Comparison of ENCODE assay signal across 12 cellular contexts in the genomic region with DNA sequence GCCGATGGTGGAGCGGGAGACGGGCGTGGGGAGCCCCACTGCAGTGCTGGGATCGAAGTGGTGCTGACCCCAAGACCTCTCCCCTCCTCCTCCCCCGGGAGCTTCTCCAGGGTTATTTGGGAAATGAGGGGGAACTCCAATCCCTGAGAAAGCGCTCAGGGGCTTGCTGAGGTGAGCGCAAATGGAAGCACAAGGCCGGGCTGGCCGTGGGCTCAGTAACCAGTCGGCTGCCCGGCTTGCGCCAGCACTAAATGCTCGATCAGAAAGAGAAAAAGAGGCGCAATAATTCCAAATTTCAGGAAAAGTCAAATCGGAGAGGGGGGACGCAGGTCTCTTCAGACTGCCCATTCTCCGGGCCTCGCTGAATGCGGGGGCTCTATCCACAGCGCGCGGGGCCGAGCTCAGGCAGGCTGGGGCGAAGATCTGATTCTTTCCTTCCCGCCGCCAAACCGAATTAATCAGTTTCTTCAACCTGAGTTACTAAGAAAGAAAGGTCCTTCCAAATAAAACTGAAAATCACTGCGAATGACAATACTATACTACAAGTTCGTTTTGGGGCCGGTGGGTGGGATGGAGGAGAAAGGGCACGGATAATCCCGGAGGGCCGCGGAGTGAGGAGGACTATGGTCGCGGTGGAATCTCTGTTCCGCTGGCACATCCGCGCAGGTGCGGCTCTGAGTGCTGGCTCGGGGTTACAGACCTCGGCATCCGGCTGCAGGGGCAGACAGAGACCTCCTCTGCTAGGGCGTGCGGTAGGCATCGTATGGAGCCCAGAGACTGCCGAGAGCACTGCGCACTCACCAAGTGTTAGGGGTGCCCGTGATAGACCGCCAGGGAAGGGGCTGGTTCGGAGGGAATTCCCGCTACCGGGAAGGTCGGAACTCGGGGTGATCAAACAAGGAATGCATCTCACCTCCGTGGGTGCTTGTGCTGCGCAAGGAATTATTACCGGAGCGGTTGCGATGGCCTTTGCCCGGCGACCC. TPM values are rescaled to one million over a fixed set of nuclear protein-coding genes. Genes with fewer than 3 reads are reported as not detected.
DNase-seq lines count a peak whose midpoint lies in the region; ATAC-seq, FAIRE-seq and TF ChIP-seq lines count a peak whose summit lies in the region.
"Had no signal": no experiment of that assay in that cellular context is flagged by ENCODE, and none has a peak within 500 bp of the region (broad histone marks: within the 10 kb centered on the region; RNA-seq: fewer than 3 reads in every experiment).

No MANE protein-coding gene starts in this region.

- DNase-seq in CD8-positive, alpha-beta memory T cell, result peak in 3 of 5 donors; percentile 33 to 58 (median 50)
- peak; percentile 23 for DNase-seq in activated CD4-positive, alpha-beta T cell treated with anti-CD3 and anti-CD28 coated beads, Interleukin-2, amount 10 ng/mL, durations not matched to agents 7 days and 5 days
- no peak for DNase-seq in astrocyte (ENCODE audit: low read depth)
- DNase-seq in neural crest cell (ENCODE audit: low read depth, low spot score), result no peak
- DNase-seq in H4 (ENCODE audit: low spot score), result no peak
- DNase-seq: NCI-H446 had no signal

- POLR2A ChIA-PET in CD8-positive, alpha-beta memory T cell (lab: Charles Lee), result no interaction called here
- POLR2A ChIA-PET in activated CD4-positive, alpha-beta T cell treated with anti-CD3 and anti-CD28 coated beads, Interleukin-2, amount 10 ng/mL, durations not matched to agents 7 days and 5 days (lab: Charles Lee), result no interaction called here

- H3K36me3 ChIP-seq in CD8-positive, alpha-beta memory T cell (ENCODE audit: insufficient read depth, low read length), result no peaks in the 10 kb centered on the region
- H3K36me3 ChIP-seq in astrocyte (ENCODE audit: insufficient read depth, low read length), result no peaks in the 10 kb centered on the region
- H3K36me3 ChIP-seq: neutrophil, suprapubic skin had no signal

- ATAC-seq in HG03175 (IDR thresholded peaks at IDR 0.05; ENCODE audit: unreplicated experiment), result no peak
- ATAC-seq in GM18511 (IDR thresholded peaks at IDR 0.05; ENCODE audit: unreplicated experiment), result no peak
- no peak for ATAC-seq in HG03097 (IDR thresholded peaks at IDR 0.05; ENCODE audit: low FRiP score, unreplicated experiment)

- no peak for FAIRE-seq in astrocyte (lab: Jason Lieb, UNC)

- no peak overlapping the region for H2AFZ ChIP-seq in astrocyte (ENCODE audit: low read depth, low read length)

- no peak overlapping the region for H3K4me2 ChIP-seq in astrocyte (ENCODE audit: low read length)

- peak overlapping the region in 3 of 8 donors; percentile 15 to 64 (median 55) for H3K27ac Mint-ChIP-seq in CD8-positive, alpha-beta memory T cell
- H3K27ac Mint-ChIP-seq in activated CD4-positive, alpha-beta T cell treated with anti-CD3 and anti-CD28 coated beads, Interleukin-2, amount 10 ng/mL, durations not matched to agents 7 days and 5 days, result peak overlapping the region; percentile 74
- peak overlapping the region; percentile 69 for H3K27ac Mint-ChIP-seq in astrocyte (ENCODE audit: unreplicated experiment)
- no peak overlapping the region for H3K27ac Mint-ChIP-seq in neural crest cell (ENCODE audit: unreplicated experiment)

- no peaks in the 10 kb centered on the region for H3K36me3 Mint-ChIP-seq in CD8-positive, alpha-beta memory T cell
- peaks cover 4% of the 10 kb centered on the region for H3K36me3 Mint-ChIP-seq in activated CD4-positive, alpha-beta T cell treated with anti-CD3 and anti-CD28 coated beads, Interleukin-2, amount 10 ng/mL, durations not matched to agents 7 days and 5 days (ENCODE audit: low read depth)
- H3K36me3 Mint-ChIP-seq in astrocyte (ENCODE audit: low read depth, unreplicated experiment) (peaks cover 3% of the 10 kb centered on the region), neural crest cell (ENCODE audit: low read depth) (peaks cover 3% of the 10 kb centered on the region)

- peaks cover 59% of the 10 kb centered on the region for H3K27me3 ChIP-seq in CD8-positive, alpha-beta memory T cell (ENCODE audit: insufficient read depth, low read length, poor library complexity, severe bottlenecking)
- H3K27me3 ChIP-seq in astrocyte (ENCODE audit: insufficient read depth, low read length), result peaks cover 82% of the 10 kb centered on the region

- no peak overlapping the region for H3K27ac ChIP-seq in CD8-positive, alpha-beta memory T cell (ENCODE audit: low read depth, low read length)
- no peak overlapping the region for H3K27ac ChIP-seq in astrocyte (ENCODE audit: low read depth, low read length)
- H3K27ac ChIP-seq: C4-2B, neutrophil, suprapubic skin had no signal

- H3K4me3 Mint-ChIP-seq in CD8-positive, alpha-beta memory T cell, result peak overlapping the region; percentile 65 to 79 (median 78)
- peak overlapping the region; percentile 40 for H3K4me3 Mint-ChIP-seq in activated CD4-positive, alpha-beta T cell treated with anti-CD3 and anti-CD28 coated beads, Interleukin-2, amount 10 ng/mL, durations not matched to agents 7 days and 5 days
- H3K4me3 Mint-ChIP-seq in astrocyte (ENCODE audit: unreplicated experiment) (no peak overlapping the region), neural crest cell (peak overlapping the region; percentile 20)

- H3K27me3 Mint-ChIP-seq in CD8-positive, alpha-beta memory T cell, result peaks cover 62 to 78% of the 10 kb centered on the region in 2 donors
- H3K27me3 Mint-ChIP-seq in activated CD4-positive, alpha-beta T cell treated with anti-CD3 and anti-CD28 coated beads, Interleukin-2, amount 10 ng/mL, durations not matched to agents 7 days and 5 days, result peaks cover 77% of the 10 kb centered on the region
- H3K27me3 Mint-ChIP-seq in astrocyte (ENCODE audit: low read depth, unreplicated experiment) (peaks cover 87% of the 10 kb centered on the region), neural crest cell (ENCODE audit: low read depth) (peaks cover 94% of the 10 kb centered on the region)

- CTCF ChIA-PET in CD8-positive, alpha-beta memory T cell (lab: Charles Lee), result interaction anchor here (0.7 to 3.8 kb wide), 3 partner anchors 12 to 33 kb away, joined by 3 to 18 read pairs (median 3); no protein-coding TSS in a partner anchor
- CTCF ChIA-PET in activated CD4-positive, alpha-beta T cell treated with anti-CD3 and anti-CD28 coated beads, Interleukin-2, amount 10 ng/mL, durations not matched to agents 7 days and 5 days (lab: Charles Lee), result interaction anchor here (0.6 to 1.6 kb wide), 4 partner anchors 32 to 1220 kb away, joined by 3 to 5 read pairs (median 4); no protein-coding TSS in a partner anchor

- H3K9me3 ChIP-seq in CD8-positive, alpha-beta memory T cell (ENCODE audit: low read length), result no peaks in the 10 kb centered on the region
- H3K9me3 ChIP-seq in astrocyte (ENCODE audit: insufficient read depth, low read depth, low read length), result no peaks in the 10 kb centered on the region
- H3K9me3 ChIP-seq: neutrophil, suprapubic skin had no signal

- H3K4me1 Mint-ChIP-seq in CD8-positive, alpha-beta memory T cell, result peaks cover 32 to 44% (median 42%) of the 10 kb centered on the region in 3 donors
- peaks cover 28% of the 10 kb centered on the region for H3K4me1 Mint-ChIP-seq in activated CD4-positive, alpha-beta T cell treated with anti-CD3 and anti-CD28 coated beads, Interleukin-2, amount 10 ng/mL, durations not matched to agents 7 days and 5 days
- H3K4me1 Mint-ChIP-seq in astrocyte (ENCODE audit: low read depth, unreplicated experiment), result peaks cover 7% of the 10 kb centered on the region
- H3K4me1 Mint-ChIP-seq in neural crest cell, result peaks cover 22% of the 10 kb centered on the region

- peaks cover 41% of the 10 kb centered on the region for H3K4me1 ChIP-seq in CD8-positive, alpha-beta memory T cell (ENCODE audit: insufficient read depth, low read length)
- peaks cover 6% of the 10 kb centered on the region for H3K4me1 ChIP-seq in astrocyte (ENCODE audit: insufficient read depth, low read length)

- peaks cover 0 to 8% (median 4%) of the 10 kb centered on the region in 5 donors for H3K9me3 Mint-ChIP-seq in CD8-positive, alpha-beta memory T cell
- no peaks in the 10 kb centered on the region for H3K9me3 Mint-ChIP-seq in activated CD4-positive, alpha-beta T cell treated with anti-CD3 and anti-CD28 coated beads, Interleukin-2, amount 10 ng/mL, durations not matched to agents 7 days and 5 days
- H3K9me3 Mint-ChIP-seq in astrocyte (ENCODE audit: unreplicated experiment), result peaks cover 21% of the 10 kb centered on the region
- no peaks in the 10 kb centered on the region for H3K9me3 Mint-ChIP-seq in neural crest cell

- no peak overlapping the region for H3K4me3 ChIP-seq in CD8-positive, alpha-beta memory T cell (ENCODE audit: low read length)
- H3K4me3 ChIP-seq in astrocyte (ENCODE audit: insufficient read depth, low read depth, low read length), result no peak overlapping the region

- no peak overlapping the region for H3K9ac ChIP-seq in astrocyte (ENCODE audit: low read length)

- H3K79me2 ChIP-seq in astrocyte (ENCODE audit: insufficient read depth, low read length), result no peaks in the 10 kb centered on the region

- H4K20me1 ChIP-seq in astrocyte (ENCODE audit: insufficient read depth, low read length), result peaks cover 12% of the 10 kb centered on the region

- TF ChIP-seq CTCF in astrocyte (IDR thresholded peaks at IDR 0.05; ENCODE audit: insufficient read depth, low read depth, low read length), result no peak
- TF ChIP-seq CTCF in neural crest cell (conservative IDR thresholded peaks at IDR 0.05), result no peak

RNA-seq across cellular contexts. Expression of gene DLX4, which starts 4.2 kb away (rescaled TPM):
- total RNA-seq in CD8-positive, alpha-beta memory T cell, result under 1 TPM; 0.58 to 0.88 TPM
- polyA plus RNA-seq in CD8-positive, alpha-beta memory T cell, result not detected
- under 1 TPM; 0.17 to 0.35 TPM for total RNA-seq in activated CD4-positive, alpha-beta T cell treated with anti-CD3 and anti-CD28 coated beads, Interleukin-2, amount 10 ng/mL, durations not matched to agents 7 days and 5 days
- total RNA-seq in astrocyte (not detected in 2 replicates), neural crest cell (0.49 and 0.61 TPM in 2 replicates)
- 0.49 and 1.6 TPM in 2 replicates for total RNA-seq in H4 (2014; rRNA removed; shearing (Covaris generic))

RNA-seq across cellular contexts. Expression of gene DLX3, which starts 30.2 kb away (rescaled TPM):
- total RNA-seq in CD8-positive, alpha-beta memory T cell, result under 1 TPM in 1 of 2 experiments, not detected in 1; 0.15 TPM
- not detected for polyA plus RNA-seq in CD8-positive, alpha-beta memory T cell
- total RNA-seq in activated CD4-positive, alpha-beta T cell treated with anti-CD3 and anti-CD28 coated beads, Interleukin-2, amount 10 ng/mL, durations not matched to agents 7 days and 5 days, result not detected
- total RNA-seq in astrocyte (1.00 and 1.2 TPM in 2 replicates), neural crest cell (0.41 and 1.0 TPM in 2 replicates)
- total RNA-seq in H4 (2014; rRNA removed; shearing (Covaris generic)), result 0.17 TPM in 1 of 2 replicates, not detected in the other

Comparison
In these comparisons a context has a peak if more than half of its experiments do, and no peak if none do; other contexts are left out.
1. DNase-seq: peak in CD8-positive, alpha-beta memory T cell (3 of 5) and activated CD4-positive, alpha-beta T cell treated with anti-CD3 and anti-CD28 coated beads, Interleukin-2, amount 10 ng/mL, durations not matched to agents 7 days and 5 days (single experiment); none in astrocyte (single experiment), neural crest cell (single experiment) and H4 (single experiment).